In the genomic region with DNA sequence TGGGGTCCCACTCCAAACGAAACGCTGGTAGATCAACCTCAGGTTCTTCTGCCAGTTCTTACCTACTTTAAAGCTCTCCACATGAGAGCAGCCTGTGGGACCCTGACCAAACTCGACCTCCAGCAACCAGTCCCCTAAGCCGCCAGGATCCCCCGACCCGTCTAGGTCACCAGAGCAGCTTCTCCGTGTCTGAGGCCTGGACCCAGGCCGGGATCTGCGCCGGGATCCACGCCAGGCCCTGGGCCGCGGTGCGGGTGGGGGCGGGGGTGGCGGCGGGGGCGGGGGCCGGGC, we compare ENCODE assay signal across 8 cellular contexts. TPM values are rescaled to one million over a fixed set of nuclear protein-coding genes. Genes with fewer than 3 reads are reported as not detected.
A peak's percentile ranks its signal among the peaks of the same experiment; 100 is the strongest.
DNase-seq lines count a peak whose midpoint lies in the region; ATAC-seq, FAIRE-seq and TF ChIP-seq lines count a peak whose summit lies in the region.

No MANE protein-coding gene starts in this region.

- FAIRE-seq in keratinocyte (lab: Jason Lieb, UNC): no peak

- CTCF ChIA-PET in activated B cell treated with CpG ODN at 0.5 μM for 24 hours (lab: Charles Lee): interaction anchor here (1.8 kb wide), 1 partner anchor 36 kb away, joined by 10 read pairs; a partner anchor contains a TSS

- no peaks in the 10 kb centered on the region for H3K27me3 Mint-ChIP-seq in activated naive CD4-positive, alpha-beta T cell treated with anti-CD3 and anti-CD28 coated beads, Interleukin-2, amount 50 U/mL, for 24 hours
- H3K27me3 Mint-ChIP-seq in activated B cell treated with CpG ODN at 0.5 μM for 24 hours: no peaks in the 10 kb centered on the region

- H3K9me1 ChIP-seq in keratinocyte (ENCODE audit: control insufficient read depth, extremely low read depth, insufficient read depth, low read length): no peaks in the 10 kb centered on the region

- ATAC-seq in activated B cell treated with CpG ODN at 0.5 μM for 24 hours (ENCODE audit: low read depth) (no peak), HG02973 (IDR thresholded peaks at IDR 0.05; ENCODE audit: unreplicated experiment) (no peak), foreskin keratinocyte (no peak)

- no peaks in the 10 kb centered on the region for H4K20me1 ChIP-seq in keratinocyte (ENCODE audit: control insufficient read depth, extremely low read depth, insufficient read depth, low read length)

- no peaks in the 10 kb centered on the region for H3K36me3 Mint-ChIP-seq in activated naive CD4-positive, alpha-beta T cell treated with anti-CD3 and anti-CD28 coated beads, Interleukin-2, amount 50 U/mL, for 24 hours
- peaks cover 6% of the 10 kb centered on the region for H3K36me3 Mint-ChIP-seq in activated B cell treated with CpG ODN at 0.5 μM for 24 hours (ENCODE audit: low read depth)

- peaks cover 7% of the 10 kb centered on the region for H3K4me1 ChIP-seq in keratinocyte (ENCODE audit: control insufficient read depth, extremely low read depth, insufficient read depth, low read length)
- peaks cover 0 to 7% (median 2%) of the 10 kb centered on the region in 4 donors for H3K4me1 ChIP-seq in tibial artery
- H3K4me1 ChIP-seq in foreskin keratinocyte: no peaks in the 10 kb centered on the region

- TF ChIP-seq CTCF in activated B cell treated with CpG ODN at 0.5 μM for 24 hours (IDR thresholded peaks at IDR 0.05) (no peak), keratinocyte (optimal IDR thresholded peaks at IDR 0.05 in 1 of 3, IDR thresholded peaks at IDR 0.05 in 1 of 3, conservative IDR thresholded peaks at IDR 0.05 in 1 of 3; ENCODE audit: extremely low read depth in 1 of 3, insufficient read depth in 2 of 3, low read length in 3 of 3) (no peak), tibial artery (IDR thresholded peaks at IDR 0.05) (no peak), foreskin keratinocyte (conservative IDR thresholded peaks at IDR 0.05) (no peak)

- no peak for DNase-seq in activated naive CD4-positive, alpha-beta T cell (lab: John Stamatoyannopoulos, UW)
- DNase-seq in activated B cell treated with CpG ODN at 0.5 μM for 24 hours (no peak), keratinocyte (ENCODE audit: low read depth, low spot score) (no peak), tibial artery (no peak), DMS 273 treated with DMSO at 0.1 percent for 48 hours (lab: John Stamatoyannopoulos, UW) (no peak), foreskin keratinocyte (no peak)

- intact Hi-C loops in activated B cell treated with CpG ODN at 0.5 μM for 24 hours (cut with micrococcal nuclease): no loop called here
- intact Hi-C loops in tibial artery (cut with DNase I; ENCODE audit: low total_unique reads): no loop called here

- H3K4me3 ChIP-seq in keratinocyte (ENCODE audit: control insufficient read depth in 2 of 3, extremely low read depth in 1 of 3, insufficient read depth in 2 of 3, low read depth in 1 of 3, low read length in 3 of 3) (no peak overlapping the region), tibial artery (peak overlapping the region; percentile 76 to 84)

- no peaks in the 10 kb centered on the region for H3K79me2 ChIP-seq in keratinocyte (ENCODE audit: control insufficient read depth, insufficient read depth, low read length)

- POLR2A ChIA-PET in activated B cell treated with CpG ODN at 0.5 μM for 24 hours (lab: Charles Lee): interaction anchor here (1.1 to 2.4 kb wide), 8 partner anchors 36 to 1305 kb away, joined by 3 to 23 read pairs (median 8); a partner anchor contains a TSS

- H3K9me3 Mint-ChIP-seq in activated naive CD4-positive, alpha-beta T cell treated with anti-CD3 and anti-CD28 coated beads, Interleukin-2, amount 50 U/mL, for 24 hours: no peaks in the 10 kb centered on the region
- no peaks in the 10 kb centered on the region for H3K9me3 Mint-ChIP-seq in activated B cell treated with CpG ODN at 0.5 μM for 24 hours

- peak overlapping the region; percentile 46 for H3K27ac Mint-ChIP-seq in activated naive CD4-positive, alpha-beta T cell treated with anti-CD3 and anti-CD28 coated beads, Interleukin-2, amount 50 U/mL, for 24 hours
- H3K27ac Mint-ChIP-seq in activated B cell treated with CpG ODN at 0.5 μM for 24 hours: peak overlapping the region; percentile 77

- no peak overlapping the region for H3K9ac ChIP-seq in keratinocyte (ENCODE audit: control insufficient read depth, extremely low read depth, insufficient read depth, low read length)

- no peak overlapping the region for H3K4me2 ChIP-seq in keratinocyte (ENCODE audit: control insufficient read depth, extremely low read depth, insufficient read depth, low read depth, low read length)

- H3K4me1 Mint-ChIP-seq in activated naive CD4-positive, alpha-beta T cell treated with anti-CD3 and anti-CD28 coated beads, Interleukin-2, amount 50 U/mL, for 24 hours: peaks cover 27% of the 10 kb centered on the region
- H3K4me1 Mint-ChIP-seq in activated B cell treated with CpG ODN at 0.5 μM for 24 hours: peaks cover 17% of the 10 kb centered on the region

- H3K4me3 Mint-ChIP-seq in activated naive CD4-positive, alpha-beta T cell treated with anti-CD3 and anti-CD28 coated beads, Interleukin-2, amount 50 U/mL, for 24 hours: peak overlapping the region; percentile 80
- H3K4me3 Mint-ChIP-seq in activated B cell treated with CpG ODN at 0.5 μM for 24 hours: peak overlapping the region; percentile 78

- H3K9me3 ChIP-seq in keratinocyte (ENCODE audit: control insufficient read depth, low read depth, low read length) (no peaks in the 10 kb centered on the region), tibial artery (no peaks in the 10 kb centered on the region)

- H3K27me3 ChIP-seq in keratinocyte (ENCODE audit: control insufficient read depth, extremely low read depth, insufficient read depth, low read length) (no peaks in the 10 kb centered on the region), tibial artery (no peaks in the 10 kb centered on the region), foreskin keratinocyte (no peaks in the 10 kb centered on the region)

- dilution Hi-C loops in keratinocyte (cut with MboI; ENCODE audit: extremely low pct_ligation_motif_present, low sequenced_read_pairs): no loop called here

- no peak overlapping the region for H3K27ac ChIP-seq in keratinocyte (ENCODE audit: control insufficient read depth, insufficient read depth, low read length)
- H3K27ac ChIP-seq in tibial artery: peak overlapping the region; percentile 92 to 96
- no peak overlapping the region for H3K27ac ChIP-seq in foreskin keratinocyte

- H3K36me3 ChIP-seq in keratinocyte (ENCODE audit: control insufficient read depth in 2 of 2, extremely low read depth in 1 of 2, insufficient read depth in 2 of 2, low read length in 2 of 2) (no peaks in the 10 kb centered on the region), tibial artery (no peaks in the 10 kb centered on the region)

- peak overlapping the region; percentile 4 for H2AFZ ChIP-seq in keratinocyte (ENCODE audit: control insufficient read depth, low read length)

RNA-seq across cellular contexts. Expression of a gene that starts 1.4 kb away (rescaled TPM):
- 1.2 and 2.4 TPM in 2 replicates for total RNA-seq in activated B cell treated with CpG ODN at 0.5 μM for 24 hours
- polyA plus RNA-seq in keratinocyte: 0.28 to 0.57 TPM (median 0.39 TPM) in 3 replicates
- polyA plus RNA-seq in keratinocyte (2011; ENCODE audit: low read depth): not detected
- polyA plus RNA-seq in keratinocyte (2011; cell fraction: cytosol; rRNA removed): 0.13 and 0.18 TPM in 2 replicates
- 0.33 and 0.52 TPM in 2 replicates for polyA plus RNA-seq in keratinocyte (2011; cell fraction: nucleus; rRNA removed)
- polyA plus RNA-seq in keratinocyte (2012; ENCODE audit: low replicate concordance): 0.17 and 0.33 TPM in 2 replicates
- 0.83 to 1.8 TPM (median 1.2 TPM) in 3 replicates for polyA minus RNA-seq in keratinocyte
- polyA minus RNA-seq in keratinocyte (2011; cell fraction: cytosol; rRNA and poly(A)+ RNA removed): not detected
- polyA minus RNA-seq in keratinocyte (2011; cell fraction: nucleus; rRNA and poly(A)+ RNA removed): 0.54 and 0.95 TPM in 2 replicates
- total RNA-seq in foreskin keratinocyte: 0.67 and 0.85 TPM in 2 replicates
- polyA plus RNA-seq in foreskin keratinocyte: 0.20 and 0.25 TPM in 2 replicates

RNA-seq across cellular contexts. Expression of a gene that starts 36.3 kb away (rescaled TPM):
- total RNA-seq in activated B cell treated with CpG ODN at 0.5 μM for 24 hours (8.4 and 9.8 TPM in 2 replicates), foreskin keratinocyte (7.7 and 9.8 TPM in 2 replicates)
- polyA plus RNA-seq in keratinocyte (5.8 to 6.7 TPM (median 6.2 TPM) in 3 replicates), foreskin keratinocyte (7.6 and 10.0 TPM in 2 replicates)
- polyA plus RNA-seq in keratinocyte (2011; ENCODE audit: low read depth): 2.8 TPM
- 3.4 and 3.6 TPM in 2 replicates for polyA plus RNA-seq in keratinocyte (2011; cell fraction: cytosol; rRNA removed)
- 9.5 and 10.5 TPM in 2 replicates for polyA plus RNA-seq in keratinocyte (2011; cell fraction: nucleus; rRNA removed)
- 1.6 and 5.7 TPM in 2 replicates for polyA plus RNA-seq in keratinocyte (2012; ENCODE audit: low replicate concordance)
- 1.6 to 2.9 TPM (median 2.0 TPM) in 3 replicates for polyA minus RNA-seq in keratinocyte
- polyA minus RNA-seq in keratinocyte (2011; cell fraction: cytosol; rRNA and poly(A)+ RNA removed): 2.7 TPM
- polyA minus RNA-seq in keratinocyte (2011; cell fraction: nucleus; rRNA and poly(A)+ RNA removed): 2.2 and 3.1 TPM in 2 replicates

Comparison
In these comparisons a context has a peak if more than half of its experiments do, and no peak if none do; other contexts are left out.
1. H3K27ac ChIP-seq: peak in tibial artery (2 of 2); none in keratinocyte (single experiment) and foreskin keratinocyte (single experiment).
2. H3K4me3 ChIP-seq: peak in tibial artery (2 of 2); none in keratinocyte (0 of 3).